ENCODE assay signal across 32 cellular contexts in genomic region chr4:44025376-44026020, GRCh38.
"Had no signal": no experiment of that assay in that cellular context is flagged by ENCODE, and none has a peak within 500 bp of the region (broad histone marks: within the 10 kb centered on the region; RNA-seq: fewer than 3 reads in every experiment).

No MANE protein-coding gene starts in this region.

- H3K9me3 ChIP-seq: gastrocnemius medialis, psoas muscle, right lobe of liver, thyroid gland, vagina had no signal

- H3K36me3 Mint-ChIP-seq: immature natural killer cell; memory B cell; mesothelial cell of epicardium; naive B cell; natural killer cell treated with Interleukin-12 subunit alpha and Interleukin-12 subunit beta and Interleukin-15 and Interleukin-18, amount 100 ng/mL, for 72 hours had no signal

- ATAC-seq: gastrocnemius medialis; left ventricle myocardium superior; lower lobe of right lung; mucosa of descending colon; natural killer cell treated with Interleukin-12 subunit alpha and Interleukin-12 subunit beta and Interleukin-15 and Interleukin-18, amount 100 ng/mL, for 72 hours; psoas muscle; right lobe of liver; stimulated activated naive CD8-positive, alpha-beta T cell treated with anti-CD3 and anti-CD28 coated beads, Interleukin-15, amount 100 ng/mL, for 72 hours had no signal

- H3K9me3 Mint-ChIP-seq: memory B cell, mesothelial cell of epicardium, naive B cell had no signal

- H3K27ac Mint-ChIP-seq: immature natural killer cell; memory B cell; mesothelial cell of epicardium; naive B cell; natural killer cell treated with Interleukin-12 subunit alpha and Interleukin-12 subunit beta and Interleukin-15 and Interleukin-18, amount 100 ng/mL, for 72 hours; stimulated activated naive CD8-positive, alpha-beta T cell treated with anti-CD3 and anti-CD28 coated beads, Interleukin-15, amount 100 ng/mL, for 72 hours had no signal

- H3K4me1 ChIP-seq: gastrocnemius medialis, lower lobe of right lung, psoas muscle, right lobe of liver, thyroid gland, vagina had no signal

- H3K27ac ChIP-seq: cardiac muscle cell, coronary artery, gastrocnemius medialis, lower lobe of right lung, psoas muscle, right lobe of liver, thyroid gland, vagina had no signal

- DNase-seq: dorsolateral prefrontal cortex; effector CD4-positive, alpha-beta T cell; foreskin fibroblast; gastrocnemius medialis; glutamatergic neuron; heart right ventricle; hypothalamus; immature natural killer cell; islet precursor cell; kidney glomerular epithelial cell; left ventricle myocardium superior; lower lobe of right lung; mucosa of descending colon; naive B cell; nucleus accumbens; posterior cingulate gyrus; psoas muscle; retina; right lobe of liver; small intestine; stimulated activated CD4-positive, alpha-beta T cell treated with anti-CD3 and anti-CD28 coated beads, Interleukin-15, amount 100 ng/mL, for 24 hours; stimulated activated CD4-positive, alpha-beta T cell treated with anti-CD3 and anti-CD28 coated beads, Interleukin-2, amount 100 ng/mL, for 48 hours; stimulated activated naive CD4-positive, alpha-beta T cell; stimulated activated naive CD8-positive, alpha-beta T cell treated with anti-CD3 and anti-CD28 coated beads, Interleukin-15, amount 100 ng/mL, for 72 hours; thyroid gland; trophoblast cell had no signal

- H3K27me3 ChIP-seq: cardiac muscle cell, dorsolateral prefrontal cortex, gastrocnemius medialis, heart right ventricle, right lobe of liver, thyroid gland, vagina had no signal

- H3K27me3 Mint-ChIP-seq: memory B cell; naive B cell; natural killer cell treated with Interleukin-12 subunit alpha and Interleukin-12 subunit beta and Interleukin-15 and Interleukin-18, amount 100 ng/mL, for 72 hours; stimulated activated naive CD8-positive, alpha-beta T cell treated with anti-CD3 and anti-CD28 coated beads, Interleukin-15, amount 100 ng/mL, for 72 hours had no signal

- H3K36me3 ChIP-seq: cardiac muscle cell, gastrocnemius medialis, heart right ventricle, lower lobe of right lung, right lobe of liver, thyroid gland, vagina had no signal

- H3K4me3 Mint-ChIP-seq: immature natural killer cell; memory B cell; mesothelial cell of epicardium; naive B cell; natural killer cell treated with Interleukin-12 subunit alpha and Interleukin-12 subunit beta and Interleukin-15 and Interleukin-18, amount 100 ng/mL, for 72 hours; stimulated activated naive CD8-positive, alpha-beta T cell treated with anti-CD3 and anti-CD28 coated beads, Interleukin-15, amount 100 ng/mL, for 72 hours had no signal

- FAIRE-seq: small intestine had no signal

- H3K4me3 ChIP-seq: cardiac muscle cell, coronary artery, gastrocnemius medialis, lower lobe of right lung, mucosa of descending colon, psoas muscle, right lobe of liver, thyroid gland, vagina had no signal

- H3K4me1 Mint-ChIP-seq: immature natural killer cell; memory B cell; mesothelial cell of epicardium; stimulated activated naive CD8-positive, alpha-beta T cell treated with anti-CD3 and anti-CD28 coated beads, Interleukin-15, amount 100 ng/mL, for 72 hours had no signal
